In genomic region chr4:1243451-1244080, GRCh38 we compare ENCODE assay signal across 1 cellular context.
TF ChIP-seq lines count a peak whose summit lies in the region.

No MANE protein-coding gene starts in this region.

TF ChIP-seq in H1, 55 proteins besides CTCF, POLR2A, EP300 and RAD21:
- TF ChIP-seq CTBP2 (IDR thresholded peaks at IDR 0.05; ENCODE audit: borderline replicate concordance, insufficient read depth, insufficient read length, low read length): no peak
